13 cellular contexts compared by ENCODE assay signal in the genomic region with DNA sequence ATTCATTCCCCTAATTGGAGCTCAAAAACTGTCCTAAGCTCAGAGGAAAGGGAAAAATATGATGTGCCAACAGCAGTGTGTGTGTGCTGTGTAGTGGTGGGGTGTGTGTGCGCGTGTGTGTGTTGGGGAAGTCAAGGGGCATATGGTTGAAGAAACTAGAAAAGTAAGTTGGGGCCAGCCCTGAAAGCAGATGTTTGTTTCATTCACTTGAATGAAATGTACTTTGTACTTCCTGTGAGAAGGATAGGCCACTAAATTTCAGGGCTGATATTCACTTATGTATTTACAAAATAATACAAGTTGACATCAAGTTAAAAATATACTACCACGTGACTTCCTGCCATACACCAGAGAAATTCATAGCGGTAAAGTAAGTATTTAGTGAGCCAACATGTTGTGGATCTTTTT.
A peak's percentile ranks its signal among the peaks of the same experiment; 100 is the strongest.
DNase-seq lines count a peak whose midpoint lies in the region; ATAC-seq and TF ChIP-seq lines count a peak whose summit lies in the region.
"Had no signal": no experiment of that assay in that cellular context is flagged by ENCODE, and none has a peak within 500 bp of the region (broad histone marks: within the 10 kb centered on the region; RNA-seq: fewer than 3 reads in every experiment).

No MANE protein-coding gene starts in this region.

- peak; percentile 62 for ATAC-seq in GM18870 (IDR thresholded peaks at IDR 0.05; ENCODE audit: unreplicated experiment)
- ATAC-seq in HG03175 (IDR thresholded peaks at IDR 0.05; ENCODE audit: unreplicated experiment) = peak; percentile 69
- ATAC-seq in thoracic aorta (ENCODE audit: insufficient number of reproducible peaks, low FRiP score, low read depth) = no peak
- no peak for ATAC-seq in HG02623 (IDR thresholded peaks at IDR 0.05; ENCODE audit: unreplicated experiment)
- ATAC-seq: stimulated activated memory B cell treated with anti-CD40 and anti-IgM and Interleukin-4, amounts not matched to agents 10 μg/mL and 1 μg/mL and 100 μg/mL, for 72 hours had no signal

- H3K4me3 ChIP-seq in fibroblast of mammary gland (ENCODE audit: control insufficient read depth, low read depth, low read length) (no peak overlapping the region), thoracic aorta (no peak overlapping the region)

- DNase-seq in fibroblast of mammary gland (ENCODE audit: low read depth) (peak; percentile 34), thoracic aorta (ENCODE audit: low spot score) (no peak), NCI-H1417 (lab: John Stamatoyannopoulos, UW) (no peak), DMS153 (lab: John Stamatoyannopoulos, UW) (no peak)
- DNase-seq: activated CD4-positive, alpha-beta T cell treated with anti-CD3 and anti-CD28 coated beads, Interleukin-2, amount 50 U/mL, for 1 hour; activated gamma-delta T cell treated with Interleukin-2 at 50 U/mL for 16 hours; kidney glomerular epithelial cell; OCI-M1 had no signal

- TF ChIP-seq CTCF in fibroblast of mammary gland (conservative IDR thresholded peaks at IDR 0.05; ENCODE audit: control insufficient read depth, insufficient read depth, low read depth, low read length) (no peak), thoracic aorta (IDR thresholded peaks at IDR 0.05) (no peak)

- no peaks in the 10 kb centered on the region for H3K9me3 ChIP-seq in thoracic aorta
- H3K9me3 ChIP-seq: neutrophil had no signal

- H3K27ac ChIP-seq in thoracic aorta = peak overlapping the region; percentile 50 to 90
- H3K27ac ChIP-seq: neutrophil had no signal

- H3K27me3 ChIP-seq in thoracic aorta (replicated peaks; ENCODE audit: insufficient read depth) = no peaks in the 10 kb centered on the region
- H3K27me3 ChIP-seq: neutrophil had no signal

- no peaks in the 10 kb centered on the region for H3K36me3 ChIP-seq in thoracic aorta
- H3K36me3 ChIP-seq: neutrophil had no signal

- peaks cover 17 to 52% of the 10 kb centered on the region in 2 donors for H3K4me1 ChIP-seq in thoracic aorta (ENCODE audit: control insufficient read depth in 1 of 2, low read depth in 2 of 2)

Comparison
In these comparisons a context has a peak if more than half of its experiments do, and no peak if none do; other contexts are left out.
1. ATAC-seq: peak in GM18870 (single experiment) and HG03175 (single experiment); none in thoracic aorta (single experiment) and HG02623 (single experiment).